ENCODE assay signal across 23 cellular contexts in genomic region chr4:141215030-141215429, GRCh38.
"Had no signal": no experiment of that assay in that cellular context is flagged by ENCODE, and none has a peak within 500 bp of the region (broad histone marks: within the 10 kb centered on the region; RNA-seq: fewer than 3 reads in every experiment).

No MANE protein-coding gene starts in this region.

- H3K4me1 ChIP-seq: adrenal gland, neural progenitor cell, psoas muscle, right lobe of liver, testis had no signal

- H3K4me2 ChIP-seq: neural progenitor cell had no signal

- H3K4me3 ChIP-seq: adrenal gland, gastroesophageal sphincter, neural progenitor cell, ovary, psoas muscle, right lobe of liver, stomach, testis, upper lobe of left lung had no signal

- H3K9me3 ChIP-seq: adrenal gland, gastroesophageal sphincter, ovary, psoas muscle, right lobe of liver, stomach, testis, upper lobe of left lung had no signal

- H2AFZ ChIP-seq: neural progenitor cell had no signal

- H3K36me3 ChIP-seq: adrenal gland, gastroesophageal sphincter, neural progenitor cell, ovary, right lobe of liver, stomach, upper lobe of left lung had no signal

- H3K9ac ChIP-seq: neural progenitor cell had no signal

- H3K27me3 ChIP-seq: adrenal gland, gastroesophageal sphincter, neural progenitor cell, ovary, right lobe of liver, stomach, testis, upper lobe of left lung had no signal

- H3K27ac ChIP-seq: adrenal gland, neural progenitor cell, ovary, psoas muscle, right lobe of liver, stomach, testis had no signal

- ATAC-seq: activated CD4-positive, alpha-beta T cell treated with anti-CD3 and anti-CD28 coated beads for 36 hours; effector memory CD8-positive, alpha-beta T cell; gastroesophageal sphincter; naive thymus-derived CD4-positive, alpha-beta T cell; psoas muscle; right lobe of liver; stimulated activated effector memory CD8-positive, alpha-beta T cell treated with anti-CD3 and anti-CD28 coated beads, Interleukin-12 subunit alpha, Interleukin-12 subunit beta, amount 100 ng/mL, for 72 hours; T-cell; WTC11 had no signal

- DNase-seq: activated CD4-positive, alpha-beta T cell treated with anti-CD3 and anti-CD28 coated beads for 36 hours; activated CD4-positive, alpha-beta T cell treated with anti-CD3 and anti-CD28 coated beads, Interleukin-2, amount 50 U/mL, for 48 hours; activated gamma-delta T cell; adrenal gland; caudate nucleus; effector memory CD8-positive, alpha-beta T cell; immature natural killer cell; kidney glomerular epithelial cell; mesenchymal stem cell; naive thymus-derived CD4-positive, alpha-beta T cell; ovary; psoas muscle; right lobe of liver; small intestine; stimulated activated CD4-positive, alpha-beta T cell treated with anti-CD3 and anti-CD28 coated beads, Interleukin-4, amount 100 ng/mL, for 24 hours; stomach; T-cell; upper lobe of left lung had no signal
